In genomic region chr4:176319704-176320339, GRCh38 we compare ENCODE assay signal across 8 cellular contexts. TPM values are rescaled to one million over a fixed set of nuclear protein-coding genes. Genes with fewer than 3 reads are reported as not detected.
DNase-seq lines count a peak whose midpoint lies in the region; ATAC-seq and TF ChIP-seq lines count a peak whose summit lies in the region.

SPCS3 (plus strand) TSS chr4:176319966; CDS start chr4:176320077, 111 bp downstream.

- H3K27ac Mint-ChIP-seq in CD14-positive monocyte: peak within 1 kb of the TSS; percentile 84 to 96 (median 94)

- peaks cover 49% of the 10 kb centered on the region for H3K4me1 Mint-ChIP-seq in CD14-positive monocyte

- no peak for TF ChIP-seq RAD21 in liver (IDR thresholded peaks at IDR 0.05)

- intact Hi-C loops in CD14-positive monocyte (cut with micrococcal nuclease): loop anchor here (2.0 to 10.0 kb wide), 2 partner anchors 125 to 1125 kb away; partner anchors contain the start of genes AGA (in 1 of the 2) and SPATA4 (in 1 of the 2)

- peak within 1 kb of the TSS; percentile 95 to 96 for H3K27ac ChIP-seq in liver (ENCODE audit: low read depth in 1 of 2, low read length in 2 of 2)

- TF ChIP-seq CTCF in CD14-positive monocyte (IDR thresholded peaks at IDR 0.05) (no peak), liver (IDR thresholded peaks at IDR 0.05; ENCODE audit: low read depth, low read length, missing input control) (peak; percentile 1)

- no peaks in the 10 kb centered on the region for H3K9me3 Mint-ChIP-seq in CD14-positive monocyte

- no peaks in the 10 kb centered on the region for H3K27me3 Mint-ChIP-seq in CD14-positive monocyte (ENCODE audit: low read depth in 3 of 3)

- no peaks in the 10 kb centered on the region for H3K9me3 ChIP-seq in liver (ENCODE audit: control insufficient read depth in 4 of 4, low read length in 3 of 4)

- peaks cover 2 to 30% (median 7%) of the 10 kb centered on the region in 4 donors for H3K4me1 ChIP-seq in liver (ENCODE audit: control insufficient read depth in 4 of 4, insufficient read depth in 4 of 4, low read length in 3 of 4)

- peak within 1 kb of the TSS; percentile 83 to 96 for H3K4me3 Mint-ChIP-seq in CD14-positive monocyte

- peak; percentile 92 for ATAC-seq in GM19397 (IDR thresholded peaks at IDR 0.05; ENCODE audit: unreplicated experiment)
- peak; percentile 94 for ATAC-seq in HG03571 (IDR thresholded peaks at IDR 0.05; ENCODE audit: unreplicated experiment)

- peaks cover 6 to 13% of the 10 kb centered on the region in 2 donors for H3K36me3 Mint-ChIP-seq in CD14-positive monocyte

- under 1% methylated on average over 94 of the region's 94 CpGs for WGBS in liver

- peak within 1 kb of the TSS; percentile 94 to 98 (median 94) for H3K4me3 ChIP-seq in liver (ENCODE audit: low read depth in 1 of 3, low read length in 3 of 3)

- H3K36me3 ChIP-seq in liver (ENCODE audit: control insufficient read depth in 4 of 4, insufficient read depth in 3 of 4, low read depth in 1 of 4, low read length in 3 of 4): no peaks in the 10 kb centered on the region

- DNase-seq in CD14-positive monocyte (ENCODE audit: low spot score) (peak; percentile 94), NCI-H82 (lab: John Stamatoyannopoulos, UW) (peak; percentile 97), dermis microvascular lymphatic vessel endothelial cell (ENCODE audit: low read depth in 2 of 2) (peak; percentile 81 to 95)
- DNase-seq in activated CD4-positive, alpha-beta T cell treated with anti-CD3 and anti-CD28 coated beads, Interleukin-2, amount 50 U/mL, for 48 hours: peak; percentile 92 to 94
- peak; percentile 95 for DNase-seq in stimulated activated CD4-positive, alpha-beta T cell treated with anti-CD3 and anti-CD28 coated beads, Interleukin-4, amount 100 ng/mL, for 24 hours

- no peaks in the 10 kb centered on the region for H3K27me3 ChIP-seq in liver (ENCODE audit: control insufficient read depth in 4 of 4, insufficient read depth in 4 of 4, low read length in 3 of 4)

- H3K9ac ChIP-seq in liver (ENCODE audit: low read depth in 1 of 2, low read length in 2 of 2): peak within 1 kb of the TSS; percentile 90 to 99

TF ChIP-seq in liver, 16 proteins besides CTCF, POLR2A, EP300 and RAD21:
- TF ChIP-seq YY1 (IDR thresholded peaks at IDR 0.05) (no peak), NR2F2 (IDR thresholded peaks at IDR 0.05) (no peak), FOXA2 (IDR thresholded peaks at IDR 0.05) (no peak), EGR1 (IDR thresholded peaks at IDR 0.05; ENCODE audit: low read depth in 2 of 2) (peak in 1 of 2 donors; percentile 78), RXRA (IDR thresholded peaks at IDR 0.05) (no peak), SP1 (IDR thresholded peaks at IDR 0.05) (peak; percentile 89), TAF1 (conservative IDR thresholded peaks at IDR 0.05) (no peak), ATF3 (IDR thresholded peaks at IDR 0.05) (no peak), REST (IDR thresholded peaks at IDR 0.05) (no peak), ZBTB33 (IDR thresholded peaks at IDR 0.05) (no peak), GABPA (IDR thresholded peaks at IDR 0.05 in 1 of 2, conservative IDR thresholded peaks at IDR 0.05 in 1 of 2) (no peak), JUND (IDR thresholded peaks at IDR 0.05) (peak in 1 of 2 donors; percentile 29), MAX (IDR thresholded peaks at IDR 0.05) (peak; percentile 66), HNF4A (conservative IDR thresholded peaks at IDR 0.05) (peak in 1 of 2 donors; percentile 68), HNF4G (IDR thresholded peaks at IDR 0.05) (peak; percentile 33), FOXA1 (IDR thresholded peaks at IDR 0.05) (no peak)
TF ChIP-seq in liver: peak in this region for 6.

RNA-seq across cellular contexts. Expression of gene SPCS3, which starts in this region (rescaled TPM):
- polyA plus RNA-seq in CD14-positive monocyte: 100 to 1,000 TPM; 107 to 112 TPM
- total RNA-seq in dermis microvascular lymphatic vessel endothelial cell: 101 and 108 TPM in 2 replicates
- total RNA-seq in liver: 10 to 100 TPM; 55.3 to 79.4 TPM
- 10 to 100 TPM; 54.0 to 70.8 TPM for polyA plus RNA-seq in liver

Comparison
In these comparisons a context has a peak if more than half of its experiments do, and no peak if none do; other contexts are left out.
1. Peak in every context shown above with its lines: DNase-seq, ATAC-seq, H3K4me3 ChIP-seq and H3K27ac ChIP-seq.